In genomic region chr10:11434323-11434722, GRCh38 we compare ENCODE assay signal across 1 cellular context.
TF ChIP-seq lines count a peak whose summit lies in the region.

No MANE protein-coding gene starts in this region.

TF ChIP-seq in K562, 482 proteins besides CTCF, POLR2A, EP300 and RAD21 (continued from another document):
- TF ChIP-seq NFIC (IDR thresholded peaks at IDR 0.05) (peak; percentile 70), SRSF9 (IDR thresholded peaks at IDR 0.05; ENCODE audit: borderline replicate concordance, low read depth, low read length) (no peak), MTA2 (IDR thresholded peaks at IDR 0.05; ENCODE audit: low read depth) (no peak), ZNF77 (CRISPR knock-in tag; IDR thresholded peaks at IDR 0.05) (no peak), ZNF184 (CRISPR knock-in tag; IDR thresholded peaks at IDR 0.05) (no peak), KAT8 (IDR thresholded peaks at IDR 0.05; ENCODE audit: low read depth) (no peak), MBD2 (IDR thresholded peaks at IDR 0.05; ENCODE audit: borderline replicate concordance, low read depth) (no peak), NFATC3 (IDR thresholded peaks at IDR 0.05) (no peak), MCM3 (IDR thresholded peaks at IDR 0.05) (no peak), ZNF124 (CRISPR knock-in tag; IDR thresholded peaks at IDR 0.05) (no peak), MGA (IDR thresholded peaks at IDR 0.05) (no peak), CBFA2T3 (IDR thresholded peaks at IDR 0.05) (no peak), SNRNP70 (optimal IDR thresholded peaks at IDR 0.05; ENCODE audit: low read depth, low read length) (no peak), ZBTB49 (CRISPR knock-in tag; IDR thresholded peaks at IDR 0.05; ENCODE audit: borderline replicate concordance) (no peak), DEAF1 (CRISPR knock-in tag; IDR thresholded peaks at IDR 0.05) (peak; percentile 44; the same call in 1 of the 2 replicates), NFRKB (IDR thresholded peaks at IDR 0.05; ENCODE audit: low read depth) (no peak), POU5F1 (IDR thresholded peaks at IDR 0.05; ENCODE audit: borderline replicate concordance, low read depth, low read length, partially characterized antibody) (no peak), KDM1A (IDR thresholded peaks at IDR 0.05) (peak in 1 of 2 experiments; percentile 36; a peak in 1 of 4 replicates), GABPB1 (CRISPR knock-in tag; IDR thresholded peaks at IDR 0.05) (no peak), ZKSCAN3 (CRISPR knock-in tag; IDR thresholded peaks at IDR 0.05) (no peak), ZBTB17 (CRISPR knock-in tag; IDR thresholded peaks at IDR 0.05) (no peak), SMC3 (conservative IDR thresholded peaks at IDR 0.05; ENCODE audit: insufficient read depth, low read depth, low read length) (peak; percentile 57; the same call in 1 of the 2 replicates), POLR3A (IDR thresholded peaks at IDR 0.05; ENCODE audit: borderline replicate concordance, extremely low read depth, insufficient read depth, insufficient read length) (no peak), ZNF785 (CRISPR knock-in tag; IDR thresholded peaks at IDR 0.05) (no peak), ARID1B (IDR thresholded peaks at IDR 0.05) (no peak), ZFP1 (CRISPR knock-in tag; IDR thresholded peaks at IDR 0.05) (no peak), NR2C1 (IDR thresholded peaks at IDR 0.05) (peak; percentile 55), NR2C1 (tag; IDR thresholded peaks at IDR 0.05) (peak; percentile 67), NEUROD1 (IDR thresholded peaks at IDR 0.05; ENCODE audit: borderline replicate concordance, low read depth, low read length, partially characterized antibody) (no peak), BRD4 (IDR thresholded peaks at IDR 0.05) (no peak), TFAM (CRISPR knock-in tag; conservative IDR thresholded peaks at IDR 0.05) (no peak), ZNF197 (CRISPR knock-in tag; IDR thresholded peaks at IDR 0.05; ENCODE audit: low read depth) (no peak), KLF10 (CRISPR knock-in tag; IDR thresholded peaks at IDR 0.05) (no peak), HNRNPK (IDR thresholded peaks at IDR 0.05; ENCODE audit: low read depth, low read length, poor library complexity, severe bottlenecking) (no peak), ZNF57 (CRISPR knock-in tag; IDR thresholded peaks at IDR 0.05) (no peak), TAF7 (tag; IDR thresholded peaks at IDR 0.05) (no peak)
- TF ChIP-seq, protein P1, sequence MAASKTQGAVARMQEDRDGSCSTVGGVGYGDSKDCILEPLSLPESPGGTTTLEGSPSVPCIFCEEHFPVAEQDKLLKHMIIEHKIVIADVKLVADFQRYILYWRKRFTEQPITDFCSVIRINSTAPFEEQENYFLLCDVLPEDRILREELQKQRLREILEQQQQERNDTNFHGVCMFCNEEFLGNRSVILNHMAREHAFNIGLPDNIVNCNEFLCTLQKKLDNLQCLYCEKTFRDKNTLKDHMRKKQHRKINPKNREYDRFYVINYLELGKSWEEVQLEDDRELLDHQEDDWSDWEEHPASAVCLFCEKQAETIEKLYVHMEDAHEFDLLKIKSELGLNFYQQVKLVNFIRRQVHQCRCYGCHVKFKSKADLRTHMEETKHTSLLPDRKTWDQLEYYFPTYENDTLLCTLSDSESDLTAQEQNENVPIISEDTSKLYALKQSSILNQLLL (CRISPR knock-in tag; IDR thresholded peaks at IDR 0.05; ENCODE audit: borderline replicate concordance) = no peak
- TF ChIP-seq, protein P2, sequence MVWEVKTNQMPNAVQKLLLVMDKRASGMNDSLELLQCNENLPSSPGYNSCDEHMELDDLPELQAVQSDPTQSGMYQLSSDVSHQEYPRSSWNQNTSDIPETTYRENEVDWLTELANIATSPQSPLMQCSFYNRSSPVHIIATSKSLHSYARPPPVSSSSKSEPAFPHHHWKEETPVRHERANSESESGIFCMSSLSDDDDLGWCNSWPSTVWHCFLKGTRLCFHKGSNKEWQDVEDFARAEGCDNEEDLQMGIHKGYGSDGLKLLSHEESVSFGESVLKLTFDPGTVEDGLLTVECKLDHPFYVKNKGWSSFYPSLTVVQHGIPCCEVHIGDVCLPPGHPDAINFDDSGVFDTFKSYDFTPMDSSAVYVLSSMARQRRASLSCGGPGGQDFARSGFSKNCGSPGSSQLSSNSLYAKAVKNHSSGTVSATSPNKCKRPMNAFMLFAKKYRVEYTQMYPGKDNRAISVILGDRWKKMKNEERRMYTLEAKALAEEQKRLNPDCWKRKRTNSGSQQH (CRISPR knock-in tag; IDR thresholded peaks at IDR 0.05) = no peak
- TF ChIP-seq, protein P3, sequence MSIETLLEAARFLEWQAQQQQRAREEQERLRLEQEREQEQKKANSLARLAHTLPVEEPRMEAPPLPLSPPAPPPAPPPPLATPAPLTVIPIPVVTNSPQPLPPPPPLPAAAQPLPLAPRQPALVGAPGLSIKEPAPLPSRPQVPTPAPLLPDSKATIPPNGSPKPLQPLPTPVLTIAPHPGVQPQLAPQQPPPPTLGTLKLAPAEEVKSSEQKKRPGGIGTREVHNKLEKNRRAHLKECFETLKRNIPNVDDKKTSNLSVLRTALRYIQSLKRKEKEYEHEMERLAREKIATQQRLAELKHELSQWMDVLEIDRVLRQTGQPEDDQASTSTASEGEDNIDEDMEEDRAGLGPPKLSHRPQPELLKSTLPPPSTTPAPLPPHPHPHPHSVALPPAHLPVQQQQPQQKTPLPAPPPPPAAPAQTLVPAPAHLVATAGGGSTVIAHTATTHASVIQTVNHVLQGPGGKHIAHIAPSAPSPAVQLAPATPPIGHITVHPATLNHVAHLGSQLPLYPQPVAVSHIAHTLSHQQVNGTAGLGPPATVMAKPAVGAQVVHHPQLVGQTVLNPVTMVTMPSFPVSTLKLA (conservative IDR thresholded peaks at IDR 0.05) = no peak
TF ChIP-seq in K562: peak in this region for 6.
